In the genomic region with DNA sequence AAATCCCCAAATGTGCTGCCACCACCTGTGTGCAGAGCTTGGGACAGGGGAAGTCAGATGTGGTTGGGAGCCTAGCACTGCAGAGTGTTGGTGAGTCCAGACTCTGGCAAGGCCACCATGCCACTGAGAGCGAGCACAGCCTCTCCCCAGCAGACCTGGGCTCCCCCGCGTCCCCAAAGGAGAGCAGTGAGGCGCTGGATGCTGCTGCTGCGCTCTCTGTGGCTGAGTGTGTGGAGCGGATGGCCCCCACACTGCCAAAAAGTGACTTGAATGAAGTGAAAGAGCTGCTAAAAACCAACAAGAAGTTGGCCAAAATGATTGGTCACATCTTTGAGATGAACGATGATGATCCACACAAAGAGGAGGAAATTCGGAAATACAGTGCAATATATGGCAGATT, we compare ENCODE assay signal across 21 cellular contexts. TPM values are rescaled to one million over a fixed set of nuclear protein-coding genes. Genes with fewer than 3 reads are reported as not detected.
A peak's percentile ranks its signal among the peaks of the same experiment; 100 is the strongest.
DNase-seq lines count a peak whose midpoint lies in the region; ATAC-seq, FAIRE-seq and TF ChIP-seq lines count a peak whose summit lies in the region.
"Had no signal": no experiment of that assay in that cellular context is flagged by ENCODE, and none has a peak within 500 bp of the region (broad histone marks: within the 10 kb centered on the region; RNA-seq: fewer than 3 reads in every experiment).

No MANE protein-coding gene starts in this region.

- in situ Hi-C loops in mammary epithelial cell (cut with MboI; ENCODE audit: low sequenced_read_pairs in 2 of 2), result no loop called here

- no peaks in the 10 kb centered on the region for H3K27me3 ChIP-seq in mammary epithelial cell (ENCODE audit: insufficient read depth, low read length)

- H3K4me1 ChIP-seq in mammary epithelial cell (ENCODE audit: insufficient read depth, low read length), result peaks cover 9% of the 10 kb centered on the region

- peak overlapping the region; percentile 28 for H3K4me3 Mint-ChIP-seq in stimulated activated effector memory CD8-positive, alpha-beta T cell treated with anti-CD3 and anti-CD28 coated beads, Interleukin-12 subunit alpha, Interleukin-12 subunit beta, amount 100 ng/mL, for 72 hours
- H3K4me3 Mint-ChIP-seq in activated CD8-positive, alpha-beta memory T cell treated with anti-CD3 and anti-CD28 coated beads, Interleukin-2, amount 10 ng/mL, durations not matched to agents 7 days and 5 days, result no peak overlapping the region
- H3K4me3 Mint-ChIP-seq: B cell had no signal

- H3K4me1 Mint-ChIP-seq in stimulated activated effector memory CD8-positive, alpha-beta T cell treated with anti-CD3 and anti-CD28 coated beads, Interleukin-12 subunit alpha, Interleukin-12 subunit beta, amount 100 ng/mL, for 72 hours, result peaks cover 42% of the 10 kb centered on the region
- peaks cover 30% of the 10 kb centered on the region for H3K4me1 Mint-ChIP-seq in activated CD8-positive, alpha-beta memory T cell treated with anti-CD3 and anti-CD28 coated beads, Interleukin-2, amount 10 ng/mL, durations not matched to agents 7 days and 5 days
- H3K4me1 Mint-ChIP-seq: B cell had no signal

- peak; percentile 8 for ATAC-seq in stimulated activated effector memory CD8-positive, alpha-beta T cell treated with anti-CD3 and anti-CD28 coated beads, Interleukin-12 subunit alpha, Interleukin-12 subunit beta, amount 100 ng/mL, for 72 hours
- ATAC-seq in GM21515 (IDR thresholded peaks at IDR 0.05; ENCODE audit: unreplicated experiment), result no peak
- ATAC-seq in activated CD8-positive, alpha-beta memory T cell treated with anti-CD3 and anti-CD28 coated beads, Interleukin-2, amount 10 ng/mL, durations not matched to agents 7 days and 5 days, result no peak
- ATAC-seq: HCT116 had no signal

- H3K36me3 Mint-ChIP-seq in stimulated activated effector memory CD8-positive, alpha-beta T cell treated with anti-CD3 and anti-CD28 coated beads, Interleukin-12 subunit alpha, Interleukin-12 subunit beta, amount 100 ng/mL, for 72 hours, result peaks cover 33% of the 10 kb centered on the region
- H3K36me3 Mint-ChIP-seq in activated CD8-positive, alpha-beta memory T cell treated with anti-CD3 and anti-CD28 coated beads, Interleukin-2, amount 10 ng/mL, durations not matched to agents 7 days and 5 days, result peaks cover 24% of the 10 kb centered on the region
- H3K36me3 Mint-ChIP-seq: IgD-negative memory B cell had no signal

- H3K4me3 ChIP-seq in mammary epithelial cell (replicated peaks in 1 of 3; ENCODE audit: insufficient read depth in 1 of 3, low read depth in 2 of 3, low read length in 3 of 3), result no peak overlapping the region
- H3K4me3 ChIP-seq: GM23248 had no signal

- intact Hi-C loops in mammary epithelial cell (cut with micrococcal nuclease), result no loop called here

- no peak overlapping the region for H3K27ac ChIP-seq in mammary epithelial cell (ENCODE audit: insufficient read depth, low read depth, low read length)
- H3K27ac ChIP-seq: GM23248 had no signal

- FAIRE-seq in HTR-8/SVneo (lab: Jason Lieb, UNC), result peak; percentile 42
- FAIRE-seq: GM12892 had no signal

- H3K9me3 ChIP-seq in mammary epithelial cell (replicated peaks; ENCODE audit: insufficient read depth, low read length), result no peaks in the 10 kb centered on the region
- H3K9me3 ChIP-seq: SK-N-SH had no signal

- H3K27ac Mint-ChIP-seq in stimulated activated effector memory CD8-positive, alpha-beta T cell treated with anti-CD3 and anti-CD28 coated beads, Interleukin-12 subunit alpha, Interleukin-12 subunit beta, amount 100 ng/mL, for 72 hours, result no peak overlapping the region
- no peak overlapping the region for H3K27ac Mint-ChIP-seq in activated CD8-positive, alpha-beta memory T cell treated with anti-CD3 and anti-CD28 coated beads, Interleukin-2, amount 10 ng/mL, durations not matched to agents 7 days and 5 days
- H3K27ac Mint-ChIP-seq: B cell, IgD-negative memory B cell had no signal

- peak; percentile 5 for DNase-seq in activated gamma-delta T cell (lab: John Stamatoyannopoulos, UW)
- DNase-seq in activated gamma-delta T cell treated with Interleukin-2 at 50 U/mL for 16 hours, result no peak
- no peak for DNase-seq in HTR-8/SVneo (ENCODE audit: insufficient read length, low spot score)
- no peak for DNase-seq in mammary epithelial cell
- DNase-seq in stimulated activated effector memory CD8-positive, alpha-beta T cell treated with anti-CD3 and anti-CD28 coated beads, Interleukin-12 subunit alpha, Interleukin-12 subunit beta, amount 100 ng/mL, for 72 hours (ENCODE audit: low spot score in 2 of 2), result no peak
- DNase-seq in activated CD8-positive, alpha-beta memory T cell treated with anti-CD3 and anti-CD28 coated beads, Interleukin-2, amount 10 ng/mL, durations not matched to agents 7 days and 5 days, result no peak
- DNase-seq: Calu3, EL, GM23248, NCI-H1105, NCI-H1694 treated with DMSO at 0.1 percent for 48 hours, NCI-H2107, NCI-H510A, NCI-H748 treated with DMSO at 0.1 percent for 48 hours, SHP77 treated with DMSO at 0.1 percent for 48 hours, SK-N-SH had no signal

- H3K9me3 Mint-ChIP-seq in stimulated activated effector memory CD8-positive, alpha-beta T cell treated with anti-CD3 and anti-CD28 coated beads, Interleukin-12 subunit alpha, Interleukin-12 subunit beta, amount 100 ng/mL, for 72 hours, result no peaks in the 10 kb centered on the region
- H3K9me3 Mint-ChIP-seq in activated CD8-positive, alpha-beta memory T cell treated with anti-CD3 and anti-CD28 coated beads, Interleukin-2, amount 10 ng/mL, durations not matched to agents 7 days and 5 days (ENCODE audit: low read depth), result no peaks in the 10 kb centered on the region
- H3K9me3 Mint-ChIP-seq: IgD-negative memory B cell had no signal

- 86% methylated on average over 4 of the region's 8 CpGs for WGBS in mammary epithelial cell (ENCODE audit: low coverage, missing lambda C conversion rate)

- peaks cover 3% of the 10 kb centered on the region for H3K36me3 ChIP-seq in mammary epithelial cell (ENCODE audit: insufficient read depth, low read length)

- H4K20me1 ChIP-seq in mammary epithelial cell (ENCODE audit: insufficient read depth, low read length), result no peaks in the 10 kb centered on the region

- TSS peak; percentile 31 for BruUV-seq in mammary epithelial cell (replicated peaks; lab: Mats Ljungman, UMichigan)

- H2AFZ ChIP-seq in mammary epithelial cell (ENCODE audit: low read depth, low read length), result no peak overlapping the region
- H2AFZ ChIP-seq: GM23248 had no signal

- no peak for TF ChIP-seq CTCF in mammary epithelial cell (conservative IDR thresholded peaks at IDR 0.05 in 1 of 2, IDR thresholded peaks at IDR 0.05 in 1 of 2; ENCODE audit: extremely low read depth in 1 of 2, insufficient read depth in 1 of 2, low read depth in 1 of 2, low read length in 2 of 2)

- H3K79me2 ChIP-seq in mammary epithelial cell (ENCODE audit: insufficient read depth, low read length), result peaks cover 89% of the 10 kb centered on the region

- dilution Hi-C loops in mammary epithelial cell (cut with HindIII; ENCODE audit: low sequenced_read_pairs), result no loop called here

- H3K27me3 Mint-ChIP-seq in activated CD8-positive, alpha-beta memory T cell treated with anti-CD3 and anti-CD28 coated beads, Interleukin-2, amount 10 ng/mL, durations not matched to agents 7 days and 5 days, result no peaks in the 10 kb centered on the region
- H3K27me3 Mint-ChIP-seq: B cell, IgD-negative memory B cell had no signal

- no peak overlapping the region for H3K4me2 ChIP-seq in mammary epithelial cell (ENCODE audit: insufficient read depth, low read depth, low read length)
- H3K4me2 ChIP-seq: SK-N-SH had no signal

- CTCF ChIA-PET in mammary epithelial cell (lab: Charles Lee; ENCODE audit: low non-redundant PET), result no interaction called here
- CTCF ChIA-PET in activated CD8-positive, alpha-beta memory T cell treated with anti-CD3 and anti-CD28 coated beads, Interleukin-2, amount 10 ng/mL, durations not matched to agents 7 days and 5 days (lab: Charles Lee), result no interaction called here

- H3K9ac ChIP-seq in mammary epithelial cell (ENCODE audit: insufficient read depth, low read length), result no peak overlapping the region
- H3K9ac ChIP-seq: GM23248, SK-N-SH had no signal

RNA-seq across cellular contexts. Expression of gene NAB1, which starts 10.7 kb away (rescaled TPM):
- total RNA-seq in mammary epithelial cell, result 10 to 100 TPM; 41.6 to 43.2 TPM
- 16.0 TPM for polyA plus RNA-seq in mammary epithelial cell
- 87.3 TPM for polyA minus RNA-seq in mammary epithelial cell
- 10 to 100 TPM; 36.8 to 38.4 TPM for total RNA-seq in activated CD8-positive, alpha-beta memory T cell treated with anti-CD3 and anti-CD28 coated beads, Interleukin-2, amount 10 ng/mL, durations not matched to agents 7 days and 5 days
